Comparison of ENCODE assay signal across 13 cellular contexts in genomic region chr18:24011095-24011917, GRCh38. TPM values are rescaled to one million over a fixed set of nuclear protein-coding genes. Genes with fewer than 3 reads are reported as not detected.
DNase-seq lines count a peak whose midpoint lies in the region; ATAC-seq and TF ChIP-seq lines count a peak whose summit lies in the region.
"Had no signal": no experiment of that assay in that cellular context is flagged by ENCODE, and none has a peak within 500 bp of the region (broad histone marks: within the 10 kb centered on the region; RNA-seq: fewer than 3 reads in every experiment).

No MANE protein-coding gene starts in this region.

- H3K79me2 ChIP-seq in DOHH2 (ENCODE audit: control insufficient read depth, low read length): peaks cover 17% of the 10 kb centered on the region
- H3K79me2 ChIP-seq in hepatocyte: peaks cover under 1% of the 10 kb centered on the region

- CTCF ChIA-PET in T-cell (lab: Charles Lee): interaction anchor here in 1 of 2 donors (0.6 kb wide), 1 partner anchor 602 kb away, joined by 14 read pairs; no protein-coding TSS in a partner anchor

- H3K9me3 ChIP-seq in DOHH2 (ENCODE audit: control insufficient read depth, insufficient read depth, low read length): no peaks in the 10 kb centered on the region
- no peaks in the 10 kb centered on the region for H3K9me3 ChIP-seq in hepatocyte (ENCODE audit: low read depth)
- H3K9me3 ChIP-seq: gastroesophageal sphincter had no signal

- H3K4me3 Mint-ChIP-seq in T-cell: peak overlapping the region; percentile 65 to 79 (median 68)
- no peak overlapping the region for H3K4me3 Mint-ChIP-seq in glutamatergic neuron (ENCODE audit: unreplicated experiment)
- H3K4me3 Mint-ChIP-seq: HFFc6 had no signal

- H3K27ac ChIP-seq in DOHH2 (ENCODE audit: low read depth, low read length) (peak overlapping the region; percentile 93), hepatocyte (no peak overlapping the region)
- H3K27ac ChIP-seq: gastroesophageal sphincter had no signal

- no peaks in the 10 kb centered on the region for H3K27me3 Mint-ChIP-seq in T-cell
- peaks cover 2% of the 10 kb centered on the region for H3K27me3 Mint-ChIP-seq in glutamatergic neuron (ENCODE audit: unreplicated experiment)

- H3K4me3 ChIP-seq in DOHH2 (ENCODE audit: low read length): peak overlapping the region; percentile 66
- no peak overlapping the region for H3K4me3 ChIP-seq in hepatocyte
- H3K4me3 ChIP-seq: gastroesophageal sphincter had no signal

- H3K9me3 Mint-ChIP-seq in T-cell (no peaks in the 10 kb centered on the region), glutamatergic neuron (ENCODE audit: unreplicated experiment) (peaks cover 5% of the 10 kb centered on the region)
- H3K9me3 Mint-ChIP-seq: HFFc6 had no signal

- TF ChIP-seq CTCF in DOHH2 (IDR thresholded peaks at IDR 0.05; ENCODE audit: low read depth, low read length, poor library complexity, severe bottlenecking) (no peak), hepatocyte (IDR thresholded peaks at IDR 0.05; ENCODE audit: poor library complexity) (no peak), glutamatergic neuron (IDR thresholded peaks at IDR 0.05; ENCODE audit: partially characterized antibody, unreplicated experiment) (no peak)

- H3K36me3 Mint-ChIP-seq in T-cell (peaks cover 6% of the 10 kb centered on the region), glutamatergic neuron (ENCODE audit: unreplicated experiment) (no peaks in the 10 kb centered on the region)

- POLR2A ChIA-PET in T-cell (lab: Charles Lee): interaction anchor here in 1 of 2 donors (0.9 kb wide), 1 partner anchor 84 kb away, joined by 3 read pairs; no protein-coding TSS in a partner anchor

- peaks cover 20% of the 10 kb centered on the region for H3F3A ChIP-seq in DOHH2 (ENCODE audit: control insufficient read depth, insufficient read depth)

- H4K20me1 ChIP-seq in DOHH2 (ENCODE audit: control insufficient read depth, insufficient read depth, low read depth, low read length) (peaks cover 3% of the 10 kb centered on the region; the same call in 1 of the 2 replicates), hepatocyte (ENCODE audit: insufficient read depth, poor library complexity, severe bottlenecking) (no peaks in the 10 kb centered on the region)

- 86% methylated on average over 5 of the region's 5 CpGs for WGBS in hepatocyte (ENCODE audit: low lambda C conversion rate, missing lambda C conversion rate)

- H3K36me3 ChIP-seq in DOHH2 (ENCODE audit: control insufficient read depth, low read length) (peaks cover 7% of the 10 kb centered on the region; the same call in 1 of the 2 replicates), hepatocyte (replicated peaks; ENCODE audit: insufficient read depth, low read depth) (no peaks in the 10 kb centered on the region)
- H3K36me3 ChIP-seq: gastroesophageal sphincter had no signal

- peaks cover 68% of the 10 kb centered on the region for H3K4me1 ChIP-seq in DOHH2 (ENCODE audit: control insufficient read depth, low read length)
- H3K4me1 ChIP-seq in hepatocyte (ENCODE audit: insufficient read depth): no peaks in the 10 kb centered on the region

- H3K9me2 ChIP-seq in DOHH2 (replicated peaks; ENCODE audit: control insufficient read depth, low read length): no peaks in the 10 kb centered on the region
- H3K9me2 ChIP-seq in hepatocyte (replicated peaks; ENCODE audit: insufficient read depth): no peaks in the 10 kb centered on the region

- DNase-seq in CD1c-positive myeloid dendritic cell (ENCODE audit: extremely low spot score): peak; percentile 26
- DNase-seq in T-cell: peak in 5 of 34 experiments; percentile 21 to 45 (median 32)
- DNase-seq in islet precursor cell: peak; percentile 12
- no peak for DNase-seq in effector CD8-positive, alpha-beta T cell (lab: John Stamatoyannopoulos, UW)
- DNase-seq in hepatocyte (ENCODE audit: low spot score): no peak
- no peak for DNase-seq in glutamatergic neuron
- DNase-seq: HFFc6; NCI-H1417 treated with DMSO at 0.1 percent for 48 hours; NCI-H774; SIG-M5; stimulated activated CD4-positive, alpha-beta T cell treated with anti-CD3 and anti-CD28 coated beads, Interleukin-4, amount 100 ng/mL, for 4 hours had no signal

- H3K4me1 Mint-ChIP-seq in T-cell (peaks cover 65 to 77% (median 68%) of the 10 kb centered on the region in 3 donors), glutamatergic neuron (ENCODE audit: low read depth, unreplicated experiment) (peaks cover 9% of the 10 kb centered on the region)

- H3K27ac Mint-ChIP-seq in T-cell: peak overlapping the region; percentile 97 to 99
- no peak overlapping the region for H3K27ac Mint-ChIP-seq in glutamatergic neuron (ENCODE audit: unreplicated experiment)
- H3K27ac Mint-ChIP-seq: HFFc6 had no signal

- H3K27me3 ChIP-seq in DOHH2 (ENCODE audit: control insufficient read depth, low read length) (no peaks in the 10 kb centered on the region), hepatocyte (peaks cover 10% of the 10 kb centered on the region)
- H3K27me3 ChIP-seq: gastroesophageal sphincter had no signal

- no peak overlapping the region for H2AFZ ChIP-seq in hepatocyte

- peak; percentile 10 to 46 (median 19) for ATAC-seq in T-cell (replicated peaks in 1 of 4)
- ATAC-seq: gastroesophageal sphincter had no signal

- peak overlapping the region; percentile 82 for H3K4me2 ChIP-seq in DOHH2 (ENCODE audit: low read length)
- no peak overlapping the region for H3K4me2 ChIP-seq in hepatocyte

RNA-seq across cellular contexts. Expression of gene TTC39C, which starts 3.2 kb away (rescaled TPM):
- total RNA-seq in T-cell (100 to 1,000 TPM; 123 to 151 (median 136) TPM), hepatocyte (36.7 and 41.6 TPM in 2 replicates), glutamatergic neuron (ENCODE audit: unreplicated experiment) (29.2 TPM)
- polyA plus RNA-seq in hepatocyte: 17.2 and 23.9 TPM in 2 replicates

Comparison
In these comparisons a context has a peak if more than half of its experiments do, and no peak if none do; other contexts are left out.
1. DNase-seq: peak in CD1c-positive myeloid dendritic cell (single experiment) and islet precursor cell (single experiment); none in effector CD8-positive, alpha-beta T cell (single experiment), hepatocyte (single experiment) and glutamatergic neuron (single experiment).